Comparison of ENCODE assay signal across 14 cellular contexts in the genomic region with DNA sequence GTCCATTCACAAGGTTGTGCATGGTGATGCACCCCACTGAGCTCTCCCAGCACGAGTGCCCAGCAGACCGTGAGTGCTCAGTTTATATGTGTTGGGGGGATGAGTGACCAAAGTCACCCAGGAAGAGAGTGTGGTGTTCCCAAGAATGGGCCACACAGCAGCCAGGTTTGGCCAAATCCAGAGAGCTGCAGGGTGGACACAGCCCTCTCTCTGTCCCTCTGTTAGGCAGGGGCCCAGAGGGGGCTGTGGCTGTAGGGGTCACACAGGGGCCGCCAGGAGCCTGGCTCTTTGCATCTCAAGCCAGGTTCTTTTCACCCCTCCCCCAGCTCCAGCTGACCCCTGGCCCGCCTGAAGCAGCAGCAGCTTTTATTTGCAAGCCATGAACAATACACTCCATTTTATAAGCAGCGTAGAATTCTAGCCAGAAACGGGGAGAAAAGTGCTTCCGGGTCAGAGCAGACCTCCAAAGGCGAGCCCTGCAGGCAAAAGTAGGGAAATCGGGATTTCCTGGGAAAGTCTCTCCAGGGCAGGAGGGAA. TPM values are rescaled to one million over a fixed set of nuclear protein-coding genes. Genes with fewer than 3 reads are reported as not detected.
A peak's percentile ranks its signal among the peaks of the same experiment; 100 is the strongest.
DNase-seq lines count a peak whose midpoint lies in the region; ATAC-seq, FAIRE-seq and TF ChIP-seq lines count a peak whose summit lies in the region.
"Had no signal": no experiment of that assay in that cellular context is flagged by ENCODE, and none has a peak within 500 bp of the region (broad histone marks: within the 10 kb centered on the region; RNA-seq: fewer than 3 reads in every experiment).

No MANE protein-coding gene starts in this region.

- H2BK15ac ChIP-seq in IMR-90 (ENCODE audit: low read depth, low read length) (no peak overlapping the region), neuronal stem cell (ENCODE audit: low read length) (no peak overlapping the region)

- H4K20me1 ChIP-seq in IMR-90 (ENCODE audit: insufficient read depth, low read length) = peaks cover 98% of the 10 kb centered on the region
- no peaks in the 10 kb centered on the region for H4K20me1 ChIP-seq in GM12878 (ENCODE audit: control insufficient read depth, insufficient read depth)

- H2BK5ac ChIP-seq in IMR-90 (ENCODE audit: low read depth, low read length, poor library complexity, severe bottlenecking) = peak overlapping the region; percentile 51
- H2BK5ac ChIP-seq in neuronal stem cell (ENCODE audit: low read length) = peak overlapping the region; percentile 79

- CTCF ChIA-PET in CD4-positive, alpha-beta memory T cell (lab: Charles Lee; ENCODE audit: partially characterized antibody) = no interaction called here
- CTCF ChIA-PET in IMR-90 (lab: Yijun Ruan, JAX) = no interaction called here
- CTCF ChIA-PET in GM12878 (lab: Yijun Ruan, JAX) = interaction anchor here (5.4 kb wide), 1 partner anchor 18 kb away, joined by 42 read pairs; no protein-coding TSS in a partner anchor

- no peak overlapping the region for H3K4me3 ChIP-seq in CD4-positive, alpha-beta memory T cell (ENCODE audit: low read length in 2 of 2)
- no peak overlapping the region for H3K4me3 ChIP-seq in IMR-90 (ENCODE audit: insufficient read depth, low read depth, low read length)
- H3K4me3 ChIP-seq in GM12878 = peak overlapping the region; percentile 60; the same call in 1 of the 2 replicates
- no peak overlapping the region for H3K4me3 ChIP-seq in neuronal stem cell (ENCODE audit: low read length in 2 of 2)
- H3K4me3 ChIP-seq: left ventricle myocardium inferior, prostate gland had no signal

- peaks cover 93% of the 10 kb centered on the region for H3K79me2 ChIP-seq in GM12878 (ENCODE audit: control insufficient read depth, insufficient read depth, low read length)

- RAD21 ChIA-PET in GM12878 (lab: Charles Lee; ENCODE audit: unreplicated experiment) = interaction anchor here (4.9 to 13.6 kb wide), 3 partner anchors 7 to 90 kb away, joined by 22 to 224 read pairs (median 79); partner anchors contain the start of gene COTL1

- dilution Hi-C loops in IMR-90 (cut with HindIII; ENCODE audit: low sequenced_read_pairs, unreplicated experiment) = no loop called here

- TF ChIP-seq RAD21 in IMR-90 (IDR thresholded peaks at IDR 0.05; ENCODE audit: low read length) (no peak), GM12878 (IDR thresholded peaks at IDR 0.05; ENCODE audit: insufficient read depth, low read depth, low read length) (no peak)

- FAIRE-seq in GM12878 (lab: Jason Lieb, UNC) = no peak

- H2BK20ac ChIP-seq in IMR-90 (ENCODE audit: low read depth, low read length) = no peak overlapping the region

- H3K27ac ChIP-seq in CD4-positive, alpha-beta memory T cell (ENCODE audit: low read depth, low read length) = peak overlapping the region; percentile 62
- peak overlapping the region; percentile 39; the same call in 1 of the 2 replicates for H3K27ac ChIP-seq in IMR-90 (ENCODE audit: insufficient read depth, low read length)
- H3K27ac ChIP-seq in GM12878 (ENCODE audit: control insufficient read depth, insufficient read depth) = peak overlapping the region; percentile 80
- H3K27ac ChIP-seq in neuronal stem cell (replicated peaks; ENCODE audit: low read length) = peak overlapping the region; percentile 67
- H3K27ac ChIP-seq: left ventricle myocardium inferior, prostate gland had no signal

- ATAC-seq in IMR-90 (ENCODE audit: low read depth) = no peak
- 0 out of 3 replicates have a peak, but pooled peaks have one; percentile 4 for ATAC-seq in GM12878
- no peak for ATAC-seq in GM21619 (IDR thresholded peaks at IDR 0.05; ENCODE audit: unreplicated experiment)

- H3K4me2 ChIP-seq in IMR-90 (ENCODE audit: low read depth, low read length) (no peak overlapping the region), GM12878 (ENCODE audit: control insufficient read depth, insufficient read depth) (peak overlapping the region; percentile 92), neuronal stem cell (ENCODE audit: insufficient read depth, low read length, poor library complexity, severe bottlenecking) (peak overlapping the region; percentile 38)

- H4K91ac ChIP-seq in IMR-90 (ENCODE audit: insufficient read depth, low read depth, low read length) (0 out of 2 replicates have a peak overlapping the region, but pooled peaks have one; percentile 2), neuronal stem cell (ENCODE audit: low read depth, low read length, poor library complexity) (no peak overlapping the region)

- peaks cover 5% of the 10 kb centered on the region for H3K36me3 ChIP-seq in CD4-positive, alpha-beta memory T cell (ENCODE audit: insufficient read depth, low read length)
- H3K36me3 ChIP-seq in IMR-90 (ENCODE audit: control insufficient read depth, insufficient read depth, low read length) (peaks cover 24% of the 10 kb centered on the region), GM12878 (ENCODE audit: control insufficient read depth in 2 of 2, insufficient read depth in 2 of 2, low read length in 1 of 2) (peaks cover 2 to 10% of the 10 kb centered on the region in 2 experiments; a peak in 3 of 4 replicates), neuronal stem cell (replicated peaks in 1 of 2; ENCODE audit: control insufficient read depth in 2 of 2, insufficient read depth in 2 of 2, low read length in 2 of 2) (peaks cover 5 to 73% of the 10 kb centered on the region in 2 donors)
- H3K36me3 ChIP-seq: left ventricle myocardium inferior, prostate gland had no signal

- H3K9me3 Mint-ChIP-seq in CD4-positive, alpha-beta memory T cell = no peaks in the 10 kb centered on the region

- H3K14ac ChIP-seq in IMR-90 (replicated peaks; ENCODE audit: low read depth, low read length) (peak overlapping the region; percentile 31; the same call in 1 of the 2 replicates), neuronal stem cell (ENCODE audit: low read length) (no peak overlapping the region)

- peaks cover 26% of the 10 kb centered on the region for H3K9me1 ChIP-seq in IMR-90 (ENCODE audit: insufficient read depth, low read length)

- no peak for TF ChIP-seq CTCF in IMR-90 (conservative IDR thresholded peaks at IDR 0.05; ENCODE audit: low read depth, low read length)
- no peak for TF ChIP-seq CTCF in GM12878 (IDR thresholded peaks at IDR 0.05 in 2 of 3, conservative IDR thresholded peaks at IDR 0.05 in 1 of 3; ENCODE audit: control insufficient read depth in 2 of 3, extremely low read depth in 1 of 3, insufficient read depth in 1 of 3, low read depth in 3 of 3, low read length in 3 of 3)

- H3K4me1 Mint-ChIP-seq in CD4-positive, alpha-beta memory T cell = peaks cover 75 to 97% (median 88%) of the 10 kb centered on the region in 4 donors

- no peak for TF ChIP-seq POLR2A in IMR-90 (IDR thresholded peaks at IDR 0.05; ENCODE audit: low read depth, low read length)
- 0 out of 2 replicates have a peak, but pooled peaks have one; percentile 23 for TF ChIP-seq POLR2A in GM12878 (IDR thresholded peaks at IDR 0.05; ENCODE audit: low read depth, low read length)

- H3K36me3 Mint-ChIP-seq in CD4-positive, alpha-beta memory T cell = peaks cover 11 to 37% of the 10 kb centered on the region in 2 donors

- no peak overlapping the region for H4K5ac ChIP-seq in IMR-90 (ENCODE audit: low read depth, low read length)

- H3K4me1 ChIP-seq in CD4-positive, alpha-beta memory T cell (ENCODE audit: insufficient read depth, low read length) = peaks cover 98% of the 10 kb centered on the region
- peaks cover 36% of the 10 kb centered on the region for H3K4me1 ChIP-seq in IMR-90 (ENCODE audit: control insufficient read depth, insufficient read depth, low read length)
- peaks cover 82% of the 10 kb centered on the region for H3K4me1 ChIP-seq in GM12878 (ENCODE audit: control insufficient read depth, insufficient read depth, low read length)
- H3K4me1 ChIP-seq in neuronal stem cell (ENCODE audit: control insufficient read depth in 2 of 2, insufficient read depth in 1 of 2, low read depth in 1 of 2, low read length in 2 of 2) = peaks cover 34 to 43% of the 10 kb centered on the region in 2 donors
- H3K4me1 ChIP-seq: prostate gland had no signal

- H2AFZ ChIP-seq in IMR-90 (replicated peaks; ENCODE audit: low read length, poor library complexity) (no peak overlapping the region), GM12878 (ENCODE audit: control insufficient read depth, low read depth, low read length) (no peak overlapping the region), neuronal stem cell (ENCODE audit: low read length) (no peak overlapping the region)

- H4K8ac ChIP-seq in IMR-90 (ENCODE audit: low read depth in 2 of 2, low read length in 2 of 2) (0 out of 4 replicates have a peak overlapping the region, but pooled peaks of 1 of the 2 experiments have one; percentile 43), neuronal stem cell (ENCODE audit: low read depth, low read length) (no peak overlapping the region)

- H3K27me3 ChIP-seq in CD4-positive, alpha-beta memory T cell (ENCODE audit: insufficient read depth, low read length) = no peaks in the 10 kb centered on the region
- H3K27me3 ChIP-seq in IMR-90 (ENCODE audit: control insufficient read depth, insufficient read depth, low read length) (no peaks in the 10 kb centered on the region), GM12878 (replicated peaks in 1 of 2; ENCODE audit: control insufficient read depth in 2 of 2, insufficient read depth in 2 of 2, low read length in 1 of 2) (no peaks in the 10 kb centered on the region), neuronal stem cell (ENCODE audit: control insufficient read depth in 3 of 3, insufficient read depth in 3 of 3, low read depth in 1 of 3, low read length in 3 of 3) (no peaks in the 10 kb centered on the region)

- H3K23ac ChIP-seq in IMR-90 (ENCODE audit: low read depth, low read length) = 0 out of 2 replicates have a peak overlapping the region, but pooled peaks have one; percentile 35
- H3K23ac ChIP-seq in neuronal stem cell (ENCODE audit: low read depth, low read length, poor library complexity) = no peak overlapping the region

- peak overlapping the region; percentile 83 to 95 (median 90) for H3K27ac Mint-ChIP-seq in CD4-positive, alpha-beta memory T cell

- in situ Hi-C loops in IMR-90 (cut with MboI; ENCODE audit: low sequenced_read_pairs) = no loop called here
- in situ Hi-C loops in GM12878 (cut with MboI) = loop anchor here (10.0 to 25.0 kb wide), 2 partner anchors 650 to 958 kb away; partner anchors contain the start of gene OSGIN1

- no peak for TF ChIP-seq EP300 in GM12878 (IDR thresholded peaks at IDR 0.05; ENCODE audit: borderline replicate concordance in 1 of 2, control insufficient read depth in 1 of 2, low read depth in 2 of 2, low read length in 2 of 2)

- H2BK120ac ChIP-seq in IMR-90 (ENCODE audit: low read depth, low read length) (no peak overlapping the region), neuronal stem cell (ENCODE audit: low read depth, low read length) (no peak overlapping the region)

- H2BK12ac ChIP-seq in neuronal stem cell (ENCODE audit: low read length) = no peak overlapping the region

- peaks cover 0 to 4% of the 10 kb centered on the region in 2 donors for H3K9me3 ChIP-seq in CD4-positive, alpha-beta memory T cell (ENCODE audit: control insufficient read depth in 1 of 2, low read length in 2 of 2)
- H3K9me3 ChIP-seq in IMR-90 (ENCODE audit: control insufficient read depth, insufficient read depth, low read length) (peaks cover 4% of the 10 kb centered on the region; the same call in 1 of the 2 replicates), GM12878 (replicated peaks; ENCODE audit: control insufficient read depth, insufficient read depth, low read length) (no peaks in the 10 kb centered on the region; the same call in 2 of the 3 replicates), neuronal stem cell (replicated peaks in 1 of 2; ENCODE audit: control insufficient read depth in 2 of 2, insufficient read depth in 1 of 2, low read depth in 1 of 2, low read length in 2 of 2) (peaks cover 2 to 28% of the 10 kb centered on the region in 2 donors)
- H3K9me3 ChIP-seq: prostate gland had no signal

- H3K4me3 Mint-ChIP-seq in CD4-positive, alpha-beta memory T cell = peak overlapping the region in 6 of 8 donors; percentile 52 to 79 (median 69)

- POLR2A ChIA-PET in CD4-positive, alpha-beta memory T cell (lab: Charles Lee; ENCODE audit: partially characterized antibody) = interaction anchor here (0.9 to 16.3 kb wide), 5 partner anchors 10 to 89 kb away, joined by 3 to 530 read pairs (median 9); partner anchors contain the start of gene COTL1
- POLR2A ChIA-PET in IMR-90 (lab: Charles Lee; ENCODE audit: unreplicated experiment) (no interaction called here), GM12878 (lab: Charles Lee) (interaction anchor here (2.0 to 16.2 kb wide), 3 partner anchors 8 to 11 kb away, joined by 5 to 214 read pairs (median 12); partner anchors contain the start of gene COTL1)

- 48% methylated on average over 2 of the region's 9 CpGs; no CpG with 5 or more reads in 1 of the 2 experiments for WGBS in IMR-90 (ENCODE audit: extremely low coverage in 2 of 2, insufficient read length in 1 of 2), 2 experiments
- WGBS in GM12878 (ENCODE audit: insufficient coverage, insufficient replicate concordance, low lambda C conversion rate, missing lambda C conversion rate) = 45% methylated on average over 9 of the region's 9 CpGs
- no CpG with 5 or more reads among the region's 9 CpGs for whole genome bisulfite sequencing in neuronal stem cell (ENCODE audit: extremely low coverage in 2 of 2, insufficient read length in 2 of 2, insufficient replicate concordance in 1 of 2), 2 donors

- H3K79me1 ChIP-seq in IMR-90 (ENCODE audit: low read depth in 1 of 2, low read length in 2 of 2) (peaks cover 8 to 82% of the 10 kb centered on the region in 2 experiments; a peak in 3 of 4 replicates), neuronal stem cell (ENCODE audit: low read depth, low read length) (no peaks in the 10 kb centered on the region)

- SMC1A ChIA-PET in GM12878 (lab: Charles Lee; ENCODE audit: uncharacterized antibody, unreplicated experiment) = interaction anchor here (0.8 to 14.5 kb wide), 4 partner anchors 12 to 124 kb away, joined by 3 to 229 read pairs (median 94); partner anchors contain the start of gene COTL1

- H3K9ac ChIP-seq in IMR-90 (ENCODE audit: low read depth, low read length) (no peak overlapping the region), GM12878 (ENCODE audit: control insufficient read depth, insufficient read depth, low read length) (peak overlapping the region; percentile 18; the same call in 1 of the 2 replicates), neuronal stem cell (ENCODE audit: low read depth, low read length, poor library complexity) (no peak overlapping the region)

- no peaks in the 10 kb centered on the region for H3K27me3 Mint-ChIP-seq in CD4-positive, alpha-beta memory T cell

- no TSS peak for BruUV-seq in IMR-90 (replicated peaks; lab: Mats Ljungman, UMichigan)
- no TSS peak for BruUV-seq in GM12878 (replicated peaks; lab: Mats Ljungman, UMichigan)

- H2AK5ac ChIP-seq in IMR-90 (ENCODE audit: low read depth, low read length) (peak overlapping the region; percentile 54; the same call in 1 of the 2 replicates), neuronal stem cell (ENCODE audit: low read depth, low read length) (no peak overlapping the region)

- H3K18ac ChIP-seq in IMR-90 (ENCODE audit: low read depth, low read length) = no peak overlapping the region
- peak overlapping the region; percentile 81 for H3K18ac ChIP-seq in neuronal stem cell (ENCODE audit: low read length)

- intact Hi-C loops in CD4-positive, alpha-beta memory T cell (cut with micrococcal nuclease) = no loop called here
- intact Hi-C loops in IMR-90 (cut with micrococcal nuclease) (no loop called here), GM12878 (cut with micrococcal nuclease; ENCODE audit: unreplicated experiment) (no loop called here)

- H3K4ac ChIP-seq in IMR-90 (ENCODE audit: low read depth, low read length) = no peak overlapping the region
- H3K4ac ChIP-seq in neuronal stem cell (ENCODE audit: low read length) = no peak overlapping the region

- H2AK9ac ChIP-seq in IMR-90 (replicated peaks; ENCODE audit: low read depth, low read length, poor library complexity) = peak overlapping the region; percentile 45

- no peak for DNase-seq in CD4-positive, alpha-beta memory T cell
- DNase-seq in IMR-90 (no peak), GM12878 (ENCODE audit: low read depth, low spot score) (no peak), neuronal stem cell (ENCODE audit: low spot score) (no peak), HCEC 1CT (no peak), NCI-H446 treated with DMSO at 0.1 percent for 48 hours (lab: John Stamatoyannopoulos, UW) (no peak)
- DNase-seq in stimulated activated CD4-positive, alpha-beta T cell treated with anti-CD3 and anti-CD28 coated beads, Interleukin-2, amount 100 ng/mL, for 48 hours = no peak
- DNase-seq: DMS 273 treated with DMSO at 0.1 percent for 48 hours, foreskin fibroblast, left ventricle myocardium inferior, NCI-H1436, T-helper 9 cell had no signal

- H3K56ac ChIP-seq in IMR-90 (ENCODE audit: extremely low read depth, insufficient read depth, low read length) = no peak overlapping the region

RNA-seq across cellular contexts. Expression of gene COTL1, which starts 13.3 kb away (rescaled TPM):
- total RNA-seq in CD4-positive, alpha-beta memory T cell = 100 to 1,000 TPM; 181 to 186 TPM
- polyA plus RNA-seq in CD4-positive, alpha-beta memory T cell = 100 to 1,000 TPM; 589 to 683 TPM
- total RNA-seq in IMR-90 (2012; rRNA removed) (144 and 166 TPM in 2 replicates), GM12878 (2014; rRNA removed) (417 and 464 TPM in 2 replicates), GM12878 (2014; rRNA removed; fragmentation: Illumina TruSeq; extraction: Trizol) (241 and 279 TPM in 2 replicates), GM12878 (2021) (675 and 688 TPM in 2 replicates)
- polyA plus RNA-seq in IMR-90 (2012; rRNA removed) (258 and 270 TPM in 2 replicates), GM12878 (2011; rRNA removed) (136 and 205 TPM in 2 replicates), GM12878 (2014; fragmentation: Illumina TruSeq; extraction: Trizol) (257 and 493 TPM in 2 replicates), GM12878 (2014; fragmentation: Nextera tagmentation; extraction: Ambion mirVana) (100 to 1,000 TPM; 140 to 235 TPM), GM12878 (2014; rRNA removed) (382 and 423 TPM in 2 replicates), GM12878 (2016; fragmentation: Nextera tagmentation; extraction: Ambion mirVana) (100 to 1,000 TPM; 146 to 894 TPM)
- 343 and 372 TPM in 2 replicates for polyA plus RNA-seq in IMR-90 (2012; cell fraction: cytosol; rRNA removed)
- 158 and 196 TPM in 2 replicates for polyA plus RNA-seq in IMR-90 (2012; cell fraction: nucleus; rRNA removed; ENCODE audit: low replicate concordance)
- 94.3 and 106 TPM in 2 replicates for total RNA-seq in GM12878 (2013; cell fraction: nucleolus; rRNA removed)
- 255 TPM for polyA plus RNA-seq in GM12878 (2011; ENCODE audit: low read depth)
- 261 and 288 TPM in 2 replicates for polyA plus RNA-seq in GM12878 (2011; cell fraction: cytosol; rRNA removed)
- 174 and 206 TPM in 2 replicates for polyA plus RNA-seq in GM12878 (2011; cell fraction: nucleus; rRNA removed)
- 331 and 436 TPM in 2 replicates for polyA plus RNA-seq in GM12878 (2012)
- 103 and 174 TPM in 2 replicates for polyA minus RNA-seq in GM12878 (2011; rRNA and poly(A)+ RNA removed)
- 77.1 and 81.1 TPM in 2 replicates for polyA minus RNA-seq in GM12878 (2011; cell fraction: cytosol; rRNA and poly(A)+ RNA removed)
- polyA minus RNA-seq in GM12878 (2011; cell fraction: nucleus; rRNA and poly(A)+ RNA removed) = 78.5 and 132 TPM in 2 replicates
- polyA plus RNA-seq in neuronal stem cell (2013, experiment 1 of 2) = 222 TPM
- polyA plus RNA-seq in neuronal stem cell (2013, experiment 2 of 2) = 221 TPM

RNA-seq across cellular contexts. Expression of gene KLHL36, which starts 43.8 kb away (rescaled TPM):
- 100 to 1,000 TPM; 131 to 149 TPM for total RNA-seq in CD4-positive, alpha-beta memory T cell
- polyA plus RNA-seq in CD4-positive, alpha-beta memory T cell = 10 to 100 TPM; 28.2 to 43.0 TPM
- 45.9 and 50.3 TPM in 2 replicates for total RNA-seq in IMR-90 (2012; rRNA removed)
- polyA plus RNA-seq in IMR-90 (2012; rRNA removed) = 46.3 and 48.9 TPM in 2 replicates
- polyA plus RNA-seq in IMR-90 (2012; cell fraction: cytosol; rRNA removed) = 23.9 and 49.3 TPM in 2 replicates
- 99.5 and 176 TPM in 2 replicates for polyA plus RNA-seq in IMR-90 (2012; cell fraction: nucleus; rRNA removed; ENCODE audit: low replicate concordance)
- total RNA-seq in GM12878 (2013; cell fraction: nucleolus; rRNA removed) = 89.6 and 93.8 TPM in 2 replicates
- total RNA-seq in GM12878 (2014; rRNA removed) = 36.4 and 38.2 TPM in 2 replicates
- total RNA-seq in GM12878 (2014; rRNA removed; fragmentation: Illumina TruSeq; extraction: Trizol) = 16.2 and 16.7 TPM in 2 replicates
- total RNA-seq in GM12878 (2021) = 45.3 and 45.4 TPM in 2 replicates
- 12.7 TPM for polyA plus RNA-seq in GM12878 (2011; ENCODE audit: low read depth)
- 19.6 and 26.4 TPM in 2 replicates for polyA plus RNA-seq in GM12878 (2011; rRNA removed)
- 30.1 and 37.2 TPM in 2 replicates for polyA plus RNA-seq in GM12878 (2011; cell fraction: cytosol; rRNA removed)
- 76.3 and 77.8 TPM in 2 replicates for polyA plus RNA-seq in GM12878 (2011; cell fraction: nucleus; rRNA removed)
- 28.5 and 29.3 TPM in 2 replicates for polyA plus RNA-seq in GM12878 (2012)
- 14.1 and 14.3 TPM in 2 replicates for polyA plus RNA-seq in GM12878 (2014; fragmentation: Illumina TruSeq; extraction: Trizol)
- 1 to 10 TPM; 2.6 to 2.7 TPM for polyA plus RNA-seq in GM12878 (2014; fragmentation: Nextera tagmentation; extraction: Ambion mirVana)
- polyA plus RNA-seq in GM12878 (2014; rRNA removed) = 35.0 and 37.5 TPM in 2 replicates
- polyA plus RNA-seq in GM12878 (2016; fragmentation: Nextera tagmentation; extraction: Ambion mirVana) = 10 to 100 TPM; 12.9 to 16.8 TPM
- 40.7 and 65.6 TPM in 2 replicates for polyA minus RNA-seq in GM12878 (2011; rRNA and poly(A)+ RNA removed)
- polyA minus RNA-seq in GM12878 (2011; cell fraction: cytosol; rRNA and poly(A)+ RNA removed) = 17.5 and 25.8 TPM in 2 replicates
- polyA minus RNA-seq in GM12878 (2011; cell fraction: nucleus; rRNA and poly(A)+ RNA removed) = 26.0 and 37.4 TPM in 2 replicates
- 7.4 TPM for polyA plus RNA-seq in neuronal stem cell (2013, experiment 1 of 2)
- polyA plus RNA-seq in neuronal stem cell (2013, experiment 2 of 2) = 8.0 TPM
